ENCODE assay signal across 8 cellular contexts in genomic region chr16:20763461-20764232, GRCh38. TPM values are rescaled to one million over a fixed set of nuclear protein-coding genes. Genes with fewer than 3 reads are reported as not detected.
A peak's percentile ranks its signal among the peaks of the same experiment; 100 is the strongest.
DNase-seq lines count a peak whose midpoint lies in the region; ATAC-seq and TF ChIP-seq lines count a peak whose summit lies in the region.

Gene ACSM3, plus strand, starts transcription at chr16:20764014. Its CDS starts 6,021 bp downstream, at chr16:20770035.

- peaks cover 5% of the 10 kb centered on the region for H3K9me3 Mint-ChIP-seq in neural crest cell

- peak within 1 kb of the TSS; percentile 8 for H3K27ac Mint-ChIP-seq in neural crest cell (ENCODE audit: unreplicated experiment)

- H3K9ac ChIP-seq in fibroblast of lung (ENCODE audit: insufficient read depth, low read length) = no peak within 1 kb of the TSS

- H3K79me2 ChIP-seq in fibroblast of lung (ENCODE audit: control insufficient read depth, insufficient read depth, low read length) = no peaks in the 10 kb centered on the region

- H3K4me1 ChIP-seq in fibroblast of lung (ENCODE audit: control insufficient read depth, extremely low read depth, insufficient read depth, low read length) (no peaks in the 10 kb centered on the region), thyroid gland (peaks cover 0 to 4% of the 10 kb centered on the region in 2 donors)

- H3K27me3 Mint-ChIP-seq in neural crest cell (ENCODE audit: low read depth) = peaks cover 14% of the 10 kb centered on the region

- H3K27ac ChIP-seq in fibroblast of lung (ENCODE audit: insufficient read depth, low read length) = no peak within 1 kb of the TSS
- H3K27ac ChIP-seq in thyroid gland = peak within 1 kb of the TSS in 1 of 3 donors; percentile 48

- peak within 1 kb of the TSS; percentile 68 for H3K4me3 Mint-ChIP-seq in neural crest cell

- intact Hi-C loops in thyroid gland (cut with DNase I) = no loop called here

- H3K36me3 ChIP-seq in fibroblast of lung (ENCODE audit: control insufficient read depth, insufficient read depth, low read length) = no peaks in the 10 kb centered on the region
- no peaks in the 10 kb centered on the region for H3K36me3 ChIP-seq in thyroid gland

- no peaks in the 10 kb centered on the region for H4K20me1 ChIP-seq in fibroblast of lung (ENCODE audit: control insufficient read depth, extremely low read depth, insufficient read depth, low read length)

- WGBS in thyroid gland, 2 donors = 9 to 11% methylated on average over 10 of the region's 10 CpGs

- DNase-seq in NCI-H748 (lab: John Stamatoyannopoulos, UW; ENCODE audit: unreplicated experiment) (peak; percentile 14), NCI-H748 treated with DMSO at 0.1 percent for 48 hours (lab: John Stamatoyannopoulos, UW) (no peak), NOMO-1 (lab: John Stamatoyannopoulos, UW; ENCODE audit: unreplicated experiment in 2 of 2) (peak; percentile 88 to 97), fibroblast of lung (ENCODE audit: low read depth in 2 of 2) (peak; percentile 71 to 83), neural crest cell (ENCODE audit: low read depth, low spot score) (no peak), thyroid gland (peak; percentile 59 to 63)
- DNase-seq in activated T-cell treated with anti-CD3 and anti-CD28 coated beads, Interleukin-2, amount 50 U/mL, for 1 hour = peak; percentile 43

- TF ChIP-seq CTCF in fibroblast of lung (conservative IDR thresholded peaks at IDR 0.05 in 1 of 2, IDR thresholded peaks at IDR 0.05 in 1 of 2; ENCODE audit: low read depth in 1 of 2, low read length in 2 of 2) (no peak), neural crest cell (conservative IDR thresholded peaks at IDR 0.05) (no peak), thyroid gland (IDR thresholded peaks at IDR 0.05) (no peak)

- H3K27me3 ChIP-seq in fibroblast of lung (ENCODE audit: control insufficient read depth, insufficient read depth, low read length) (no peaks in the 10 kb centered on the region), thyroid gland (no peaks in the 10 kb centered on the region)

- H3K36me3 Mint-ChIP-seq in neural crest cell (ENCODE audit: low read depth) = no peaks in the 10 kb centered on the region

- H3K4me2 ChIP-seq in fibroblast of lung (ENCODE audit: extremely low read depth, insufficient read depth, low read length) = peak within 1 kb of the TSS; percentile 87

- TF ChIP-seq POLR2A in thyroid gland (IDR thresholded peaks at IDR 0.05) = no peak

- ATAC-seq in HG02943 (IDR thresholded peaks at IDR 0.05; ENCODE audit: low read depth, unreplicated experiment) = peak; percentile 99

- peak within 1 kb of the TSS; percentile 94 for H2AFZ ChIP-seq in fibroblast of lung (ENCODE audit: low read length)

- H3K9me3 ChIP-seq in fibroblast of lung (ENCODE audit: control insufficient read depth, insufficient read depth, low read depth, low read length) (no peaks in the 10 kb centered on the region), thyroid gland (no peaks in the 10 kb centered on the region)

- peak within 1 kb of the TSS; percentile 58 to 68 (median 62) for H3K4me3 ChIP-seq in fibroblast of lung (replicated peaks in 1 of 4; ENCODE audit: control extremely low read depth in 1 of 4, insufficient read depth in 1 of 4, low read depth in 3 of 4, low read length in 4 of 4)
- H3K4me3 ChIP-seq in thyroid gland (replicated peaks in 1 of 3) = peak within 1 kb of the TSS in 2 of 3 donors; percentile 10 to 12

- peaks cover 6% of the 10 kb centered on the region for H3K4me1 Mint-ChIP-seq in neural crest cell

RNA-seq across cellular contexts. Expression of gene ACSM3, which starts in this region (rescaled TPM):
- total RNA-seq in fibroblast of lung = 1.3 and 2.3 TPM in 2 replicates
- polyA plus RNA-seq in fibroblast of lung = 0.29 and 0.32 TPM in 2 replicates
- 0.21 and 0.47 TPM in 2 replicates for polyA plus RNA-seq in fibroblast of lung (2012)
- polyA minus RNA-seq in fibroblast of lung (ENCODE audit: low replicate concordance) = not detected in 2 replicates
- 0.40 and 0.48 TPM in 2 replicates for total RNA-seq in neural crest cell
- 1 to 10 TPM in 3 of 4 donors, not detected in 1; 1.2 to 1.7 (median 1.6) TPM for total RNA-seq in thyroid gland

Comparison
In these comparisons a context has a peak if more than half of its experiments do, and no peak if none do; other contexts are left out.
1. DNase-seq: peak in NCI-H748 (single experiment), NOMO-1 (2 of 2), activated T-cell treated with anti-CD3 and anti-CD28 coated beads, Interleukin-2, amount 50 U/mL, for 1 hour (single experiment), fibroblast of lung (2 of 2) and thyroid gland (2 of 2); none in NCI-H748 treated with DMSO at 0.1 percent for 48 hours (single experiment) and neural crest cell (single experiment).